ENCODE assay signal across 1 cellular context in genomic region chrX:116379854-116380253, GRCh38.
A peak's percentile ranks its signal among the peaks of the same experiment; 100 is the strongest.
TF ChIP-seq lines count a peak whose summit lies in the region.

No MANE protein-coding gene starts in this region.

TF ChIP-seq in IMR-90, 13 proteins besides CTCF, POLR2A, EP300 and RAD21:
- TF ChIP-seq MXI1 (IDR thresholded peaks at IDR 0.05; ENCODE audit: borderline replicate concordance, low read depth, low read length), result no peak
- peak; percentile 77 for TF ChIP-seq CEBPB (IDR thresholded peaks at IDR 0.05; ENCODE audit: low read depth, low read length)
TF ChIP-seq in IMR-90: peak in this region for 1.
